Comparison of ENCODE assay signal across 8 cellular contexts in genomic region chr9:136409557-136410455, GRCh38. TPM values are rescaled to one million over a fixed set of nuclear protein-coding genes. Genes with fewer than 3 reads are reported as not detected.
DNase-seq lines count a peak whose midpoint lies in the region; ATAC-seq and TF ChIP-seq lines count a peak whose summit lies in the region.

No MANE protein-coding gene starts in this region.

- intact Hi-C loops in CD4-positive, alpha-beta T cell (cut with DNase I, micrococcal nuclease), result loop anchor here in 1 of 2 experiments (1.0 to 10.0 kb wide), 7 partner anchors 10 to 445 kb away; partner anchors contain the start of genes DNLZ, INPP5E, NOTCH1 and RABL6

- peak in 4 of 10 experiments; percentile 16 to 47 (median 21) for DNase-seq in CD4-positive, alpha-beta T cell
- DNase-seq in T-helper 17 cell (peak in 1 of 3 donors; percentile 27), left lobe of liver (ENCODE audit: low spot score) (peak; percentile 74), NCI-H2107 (lab: John Stamatoyannopoulos, UW) (no peak)
- no peak for DNase-seq in central memory CD8-positive, alpha-beta T cell (ENCODE audit: low spot score in 2 of 2)
- peak; percentile 22 for DNase-seq in stimulated activated CD8-positive, alpha-beta memory T cell treated with anti-CD3 and anti-CD28 coated beads, Interleukin-12 subunit alpha, Interleukin-12 subunit beta, amount 100 ng/mL, for 4 hours (ENCODE audit: low read depth)

- CTCF ChIA-PET in CD4-positive, alpha-beta T cell (lab: Charles Lee), result interaction anchor here (1.2 to 2.1 kb wide), 3 partner anchors 9 to 46 kb away, joined by 4 to 7 read pairs (median 6); partner anchors contain the start of genes DNLZ and SNAPC4

- no peak for TF ChIP-seq CTCF in CD4-positive, alpha-beta T cell (IDR thresholded peaks at IDR 0.05)

- no peaks in the 10 kb centered on the region for H3K27me3 Mint-ChIP-seq in CD4-positive, alpha-beta T cell
- no peaks in the 10 kb centered on the region for H3K27me3 Mint-ChIP-seq in T-helper 17 cell
- no peaks in the 10 kb centered on the region for H3K27me3 Mint-ChIP-seq in central memory CD8-positive, alpha-beta T cell

- peaks cover 81% of the 10 kb centered on the region for H3K36me3 Mint-ChIP-seq in CD4-positive, alpha-beta T cell (ENCODE audit: low read depth)
- peaks cover 2% of the 10 kb centered on the region for H3K36me3 Mint-ChIP-seq in T-helper 17 cell (ENCODE audit: low read depth)
- peaks cover 38% of the 10 kb centered on the region for H3K36me3 Mint-ChIP-seq in central memory CD8-positive, alpha-beta T cell (ENCODE audit: insufficient read depth)

- H3K9me3 Mint-ChIP-seq in CD4-positive, alpha-beta T cell, result no peaks in the 10 kb centered on the region
- no peaks in the 10 kb centered on the region for H3K9me3 Mint-ChIP-seq in central memory CD8-positive, alpha-beta T cell

- H3K27me3 ChIP-seq in CD4-positive, alpha-beta T cell (ENCODE audit: control insufficient read depth, insufficient read depth, low read length), result no peaks in the 10 kb centered on the region

- POLR2A ChIA-PET in CD4-positive, alpha-beta T cell (lab: Charles Lee), result interaction anchor here (0.8 to 1.7 kb wide), 5 partner anchors 9 to 831 kb away, joined by 3 to 18 read pairs (median 4); partner anchors contain the start of genes DNLZ, SNAPC4 and TUBB4B

- H3K9me3 ChIP-seq in CD4-positive, alpha-beta T cell (ENCODE audit: control insufficient read depth, low read length), result no peaks in the 10 kb centered on the region
- no peaks in the 10 kb centered on the region for H3K9me3 ChIP-seq in T-helper 17 cell (ENCODE audit: control insufficient read depth, low read length, poor library complexity, severe bottlenecking)

- peak overlapping the region; percentile 64 for H3K27ac ChIP-seq in CD4-positive, alpha-beta T cell (ENCODE audit: low read depth, low read length)

- peak overlapping the region; percentile 91 for H3K4me3 Mint-ChIP-seq in CD4-positive, alpha-beta T cell
- peak overlapping the region; percentile 92 for H3K4me3 Mint-ChIP-seq in T-helper 17 cell
- peak overlapping the region; percentile 83 for H3K4me3 Mint-ChIP-seq in central memory CD8-positive, alpha-beta T cell

- H3K4me1 Mint-ChIP-seq in CD4-positive, alpha-beta T cell (ENCODE audit: low read depth), result peaks cover 51% of the 10 kb centered on the region
- H3K4me1 Mint-ChIP-seq in T-helper 17 cell, result peaks cover 30% of the 10 kb centered on the region
- H3K4me1 Mint-ChIP-seq in central memory CD8-positive, alpha-beta T cell, result peaks cover 30% of the 10 kb centered on the region

- ATAC-seq in CD4-positive, alpha-beta T cell (ENCODE audit: poor library complexity), result peak; percentile 39
- ATAC-seq in GM19328 (IDR thresholded peaks at IDR 0.05; ENCODE audit: unreplicated experiment), result peak; percentile 8
- peak; percentile 19 for ATAC-seq in HG03521 (IDR thresholded peaks at IDR 0.05; ENCODE audit: unreplicated experiment)
- peak; percentile 38 for ATAC-seq in T-helper 17 cell
- peak; percentile 35 for ATAC-seq in central memory CD8-positive, alpha-beta T cell (replicated peaks; ENCODE audit: extremely low read depth, poor library complexity, severe bottlenecking)
- ATAC-seq in left lobe of liver, result peak; percentile 71

- H3K27ac Mint-ChIP-seq in CD4-positive, alpha-beta T cell, result peak overlapping the region; percentile 91
- H3K27ac Mint-ChIP-seq in T-helper 17 cell, result peak overlapping the region; percentile 96
- peak overlapping the region; percentile 92 for H3K27ac Mint-ChIP-seq in central memory CD8-positive, alpha-beta T cell (ENCODE audit: low read depth)

RNA-seq across cellular contexts. Expression of gene ENTR1, which starts 0.6 kb away (rescaled TPM):
- total RNA-seq in CD4-positive, alpha-beta T cell, result 10 to 100 TPM; 37.7 to 43.2 TPM
- 10 to 100 TPM; 46.5 to 51.8 TPM for total RNA-seq in T-helper 17 cell
- 39.5 TPM for total RNA-seq in left lobe of liver

RNA-seq across cellular contexts. Expression of gene PMPCA, which starts 0.7 kb away (rescaled TPM):
- total RNA-seq in CD4-positive, alpha-beta T cell, result 100 to 1,000 TPM; 107 to 109 TPM
- 10 to 100 TPM; 62.2 to 80.3 TPM for total RNA-seq in T-helper 17 cell
- total RNA-seq in left lobe of liver, result 59.3 TPM

RNA-seq across cellular contexts. Expression of gene SNAPC4, which starts 9.8 kb away (rescaled TPM):
- 1 to 10 TPM; 7.7 to 8.0 TPM for total RNA-seq in CD4-positive, alpha-beta T cell
- total RNA-seq in T-helper 17 cell, result 10 to 100 TPM; 10.6 to 11.0 TPM
- total RNA-seq in left lobe of liver, result 7.2 TPM

RNA-seq across cellular contexts. Expression of gene INPP5E, which starts 29.8 kb away (rescaled TPM):
- 10 to 100 TPM; 17.2 to 19.4 TPM for total RNA-seq in CD4-positive, alpha-beta T cell
- total RNA-seq in T-helper 17 cell, result 10 to 100 TPM; 26.0 to 32.7 TPM
- 8.8 TPM for total RNA-seq in left lobe of liver

RNA-seq across cellular contexts. Expression of gene CARD9, which starts 36.3 kb away (rescaled TPM):
- total RNA-seq in CD4-positive, alpha-beta T cell, result under 1 TPM; 0.36 to 0.64 TPM
- total RNA-seq in T-helper 17 cell (1 to 10 TPM in 1 of 2 donors, under 1 TPM in 1; 0.86 to 1.9 TPM), left lobe of liver (2.1 TPM)

Comparison
In these comparisons a context has a peak if more than half of its experiments do, and no peak if none do; other contexts are left out.
1. ATAC-seq: peak in every context shown above with its lines; median percentile 71 in left lobe of liver; 39 in CD4-positive, alpha-beta T cell; 38 in T-helper 17 cell; 35 in central memory CD8-positive, alpha-beta T cell; 19 in HG03521; 8 in GM19328.
2. DNase-seq: peak in left lobe of liver (single experiment) and stimulated activated CD8-positive, alpha-beta memory T cell treated with anti-CD3 and anti-CD28 coated beads, Interleukin-12 subunit alpha, Interleukin-12 subunit beta, amount 100 ng/mL, for 4 hours (single experiment); none in central memory CD8-positive, alpha-beta T cell (0 of 2) and NCI-H2107 (single experiment).
3. Peak in every context shown above with its lines, with median percentiles within 50 percentile points of each other: H3K27ac Mint-ChIP-seq and H3K4me3 Mint-ChIP-seq.